In the genomic region with DNA sequence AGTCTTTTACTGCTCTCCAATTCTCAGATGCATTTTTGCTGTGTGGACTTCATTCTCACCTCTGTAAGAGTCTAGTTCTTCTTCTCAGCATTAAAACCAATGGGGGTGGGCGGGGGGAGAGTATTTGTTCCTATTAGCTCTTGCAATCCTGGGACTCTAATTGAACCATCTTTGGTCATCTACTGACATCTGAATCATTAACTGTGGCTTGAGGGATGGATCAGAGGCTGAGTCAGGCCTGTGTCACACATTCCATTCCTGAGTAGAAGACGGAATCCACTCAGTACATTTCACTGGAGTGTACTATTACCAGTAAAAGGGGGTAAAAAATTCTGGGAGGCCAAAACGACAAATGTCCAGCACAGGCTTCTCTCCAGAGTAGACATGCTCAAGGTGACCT, we compare ENCODE assay signal across 17 cellular contexts. TPM values are rescaled to one million over a fixed set of nuclear protein-coding genes. Genes with fewer than 3 reads are reported as not detected.
A peak's percentile ranks its signal among the peaks of the same experiment; 100 is the strongest.
DNase-seq lines count a peak whose midpoint lies in the region; ATAC-seq and TF ChIP-seq lines count a peak whose summit lies in the region.
"Had no signal": no experiment of that assay in that cellular context is flagged by ENCODE, and none has a peak within 500 bp of the region (broad histone marks: within the 10 kb centered on the region; RNA-seq: fewer than 3 reads in every experiment).

No MANE protein-coding gene starts in this region.

- H3K36me3 ChIP-seq in ACC112 (ENCODE audit: insufficient read depth, low read length) = peaks cover 35% of the 10 kb centered on the region

- H3K27me3 Mint-ChIP-seq in mesothelial cell of epicardium (ENCODE audit: low read depth) = no peaks in the 10 kb centered on the region
- H3K27me3 Mint-ChIP-seq: activated CD4-positive, alpha-beta T cell treated with anti-CD3 and anti-CD28 coated beads for 36 hours; type B pancreatic cell had no signal

- no peak for ATAC-seq in GM19324 (IDR thresholded peaks at IDR 0.05; ENCODE audit: low FRiP score, unreplicated experiment)
- ATAC-seq in GM18502 (IDR thresholded peaks at IDR 0.05; ENCODE audit: poor library complexity, unreplicated experiment) = no peak
- ATAC-seq in GM18520 (IDR thresholded peaks at IDR 0.05; ENCODE audit: unreplicated experiment) = no peak
- ATAC-seq: activated CD4-positive, alpha-beta T cell treated with anti-CD3 and anti-CD28 coated beads for 36 hours; activated T-cell treated with anti-CD3 and anti-CD28 coated beads, Interleukin-2, amount 50 U/mL, for 4 hours; left colon had no signal

- TF ChIP-seq CTCF in foreskin fibroblast (IDR thresholded peaks at IDR 0.05; ENCODE audit: low read depth, low read length) (no peak), mesothelial cell of epicardium (IDR thresholded peaks at IDR 0.05; ENCODE audit: unreplicated experiment) (no peak)

- H3K4me1 ChIP-seq in ACC112 (ENCODE audit: control insufficient read depth, insufficient read depth, low read length, unreplicated experiment) = peaks cover 41% of the 10 kb centered on the region

- H3K4me3 ChIP-seq in ACC112 (ENCODE audit: low read depth, low read length) (peak overlapping the region; percentile 39; the same call in 1 of the 2 replicates), foreskin fibroblast (ENCODE audit: low read depth in 1 of 2, low read length in 2 of 2) (no peak overlapping the region)

- no peak overlapping the region for H2AFZ ChIP-seq in ACC112 (ENCODE audit: low read length, unreplicated experiment)

- H3K9me3 Mint-ChIP-seq in mesothelial cell of epicardium = no peaks in the 10 kb centered on the region
- H3K9me3 Mint-ChIP-seq: activated T-cell treated with anti-CD3 and anti-CD28 coated beads, Interleukin-2, amount 50 U/mL, for 4 hours; neural crest cell; type B pancreatic cell had no signal

- H3K36me3 Mint-ChIP-seq in mesothelial cell of epicardium = peaks cover 10% of the 10 kb centered on the region

- H3K4me1 Mint-ChIP-seq in mesothelial cell of epicardium = no peaks in the 10 kb centered on the region
- H3K4me1 Mint-ChIP-seq: activated CD4-positive, alpha-beta T cell treated with anti-CD3 and anti-CD28 coated beads for 36 hours; neural crest cell had no signal

- peak; percentile 86 for DNase-seq in HS-5 (ENCODE audit: low read depth)
- DNase-seq in amniotic stem cell (lab: John Stamatoyannopoulos, UW) = peak; percentile 54
- DNase-seq in foreskin fibroblast = peak; percentile 93 to 95
- no peak for DNase-seq in mesothelial cell of epicardium (ENCODE audit: low spot score in 2 of 2, unreplicated experiment in 2 of 2)
- DNase-seq: activated CD4-positive, alpha-beta T cell treated with anti-CD3 and anti-CD28 coated beads for 36 hours; activated T-cell treated with anti-CD3 and anti-CD28 coated beads, Interleukin-2, amount 50 U/mL, for 4 hours; central memory CD4-positive, alpha-beta T cell; left colon; NCI-H526 had no signal

- no peak overlapping the region for H3K27ac Mint-ChIP-seq in mesothelial cell of epicardium
- H3K27ac Mint-ChIP-seq: activated CD4-positive, alpha-beta T cell treated with anti-CD3 and anti-CD28 coated beads for 36 hours; type B pancreatic cell had no signal

- peak overlapping the region; percentile 95 for H3K27ac ChIP-seq in ACC112 (ENCODE audit: low read depth, low read length)

- no peaks in the 10 kb centered on the region for H3K27me3 ChIP-seq in ACC112 (ENCODE audit: insufficient read depth, low read length)

- no peak overlapping the region for H3K4me3 Mint-ChIP-seq in mesothelial cell of epicardium
- H3K4me3 Mint-ChIP-seq: activated CD4-positive, alpha-beta T cell treated with anti-CD3 and anti-CD28 coated beads for 36 hours; activated T-cell treated with anti-CD3 and anti-CD28 coated beads, Interleukin-2, amount 50 U/mL, for 4 hours; neural crest cell; type B pancreatic cell had no signal

- H3K79me2 ChIP-seq in ACC112 (ENCODE audit: control insufficient read depth, insufficient read depth, low read length, unreplicated experiment) = no peaks in the 10 kb centered on the region

RNA-seq across cellular contexts. Expression of gene ZNF23, which starts 12.8 kb away (rescaled TPM):
- 12.3 to 16.4 TPM (median 12.8 TPM) in 3 replicates for total RNA-seq in mesothelial cell of epicardium

RNA-seq across cellular contexts. Expression of gene ZNF19, which starts 14.3 kb away (rescaled TPM):
- total RNA-seq in mesothelial cell of epicardium = 7.2 to 8.4 TPM (median 7.3 TPM) in 3 replicates

RNA-seq across cellular contexts. Expression of gene TLE7, which starts 33.0 kb away (rescaled TPM):
- total RNA-seq in mesothelial cell of epicardium = not detected in 3 replicates
- total RNA-seq: A673; activated CD4-positive, alpha-beta T cell treated with anti-CD3 and anti-CD28 coated beads for 36 hours; activated T-cell treated with anti-CD3 and anti-CD28 coated beads, Interleukin-2, amount 50 U/mL, for 4 hours; frontal cortex; left colon; neural crest cell had no signal

RNA-seq across cellular contexts. Expression of gene CHST4, which starts 51.4 kb away (rescaled TPM):
- not detected in 3 replicates for total RNA-seq in mesothelial cell of epicardium
- total RNA-seq: A673; activated CD4-positive, alpha-beta T cell treated with anti-CD3 and anti-CD28 coated beads for 36 hours; frontal cortex; left colon; neural crest cell had no signal

Comparison
In these comparisons a context has a peak if more than half of its experiments do, and no peak if none do; other contexts are left out.
1. DNase-seq: peak in HS-5 (single experiment), amniotic stem cell (single experiment) and foreskin fibroblast (2 of 2); none in mesothelial cell of epicardium (0 of 2).